ENCODE assay signal across 31 cellular contexts in the genomic region with DNA sequence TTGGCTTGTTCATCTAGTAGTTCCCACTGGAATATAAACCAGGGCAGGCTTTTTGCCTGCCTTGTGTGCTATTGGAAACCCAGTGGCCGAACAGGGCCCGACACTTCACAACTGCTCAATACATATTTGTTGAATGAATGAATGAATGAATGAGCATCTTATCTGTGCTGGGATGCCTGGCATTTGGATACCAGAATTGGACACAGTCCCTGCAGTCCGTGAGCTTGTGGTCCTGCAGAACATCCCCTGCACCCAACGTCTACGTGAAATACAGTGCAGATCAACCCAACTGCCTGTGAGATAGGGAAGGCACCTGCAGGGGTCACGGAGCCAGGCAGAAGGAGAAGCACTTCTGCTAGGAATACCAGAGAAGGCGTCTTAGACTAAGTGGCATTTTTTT. TPM values are rescaled to one million over a fixed set of nuclear protein-coding genes. Genes with fewer than 3 reads are reported as not detected.
"Had no signal": no experiment of that assay in that cellular context is flagged by ENCODE, and none has a peak within 500 bp of the region (broad histone marks: within the 10 kb centered on the region; RNA-seq: fewer than 3 reads in every experiment).

No MANE protein-coding gene starts in this region.

- H3K27ac Mint-ChIP-seq: mesothelial cell of epicardium; natural killer cell; nephron progenitor cell; neural progenitor cell; progenitor cell of endocrine pancreas; stimulated activated naive B cell treated with anti-CD40 and anti-IgM and Interleukin-4, amounts not matched to agents 10 μg/mL and 1 μg/mL and 100 μg/mL, for 72 hours had no signal

- H3K36me3 ChIP-seq: left lung, neural progenitor cell, neutrophil, ovary, right atrium auricular region, right lobe of liver, stomach, suprapubic skin, thoracic aorta, tibial artery, upper lobe of right lung had no signal

- H3K4me3 ChIP-seq: left lung, lung, neural progenitor cell, ovary, right atrium auricular region, right lobe of liver, smooth muscle cell, stomach, suprapubic skin, thoracic aorta, tibial artery, upper lobe of right lung had no signal

- H2AFZ ChIP-seq: neural progenitor cell had no signal

- H3K4me1 Mint-ChIP-seq: naive B cell; natural killer cell; stimulated activated naive B cell treated with anti-CD40 and anti-IgM and Interleukin-4, amounts not matched to agents 10 μg/mL and 1 μg/mL and 100 μg/mL, for 72 hours had no signal

- DNase-seq: hippocampal formation; kidney; left colon; left lung; mesendoderm; naive B cell; natural killer cell; nephron progenitor cell; occipital lobe; ovary; right lobe of liver; stimulated activated CD4-positive, alpha-beta T cell treated with anti-CD3 and anti-CD28 coated beads, Interleukin-2, amount 100 ng/mL, for 24 hours; stimulated activated CD4-positive, alpha-beta T cell treated with anti-CD3 and anti-CD28 coated beads, Interleukin-4, amount 100 ng/mL, for 1 hour; stimulated activated naive B cell treated with anti-CD40 and anti-IgM and Interleukin-4, amounts not matched to agents 10 μg/mL and 1 μg/mL and 100 μg/mL, for 72 hours; stimulated activated naive CD8-positive, alpha-beta T cell treated with anti-CD3 and anti-CD28 coated beads, Interleukin-15, Interleukin-2, amounts not matched to agents 100 U/mL and 50 U/mL, for 24 hours; stomach; tibial artery; trophoblast cell; upper lobe of right lung had no signal

- H3K9ac ChIP-seq: neural progenitor cell had no signal

- H3K9me3 Mint-ChIP-seq: mesothelial cell of epicardium; naive B cell; natural killer cell; nephron progenitor cell; neural progenitor cell; stimulated activated naive B cell treated with anti-CD40 and anti-IgM and Interleukin-4, amounts not matched to agents 10 μg/mL and 1 μg/mL and 100 μg/mL, for 72 hours had no signal

- H3K4me3 Mint-ChIP-seq: mesothelial cell of epicardium; naive B cell; natural killer cell; nephron progenitor cell; neural progenitor cell; stimulated activated naive B cell treated with anti-CD40 and anti-IgM and Interleukin-4, amounts not matched to agents 10 μg/mL and 1 μg/mL and 100 μg/mL, for 72 hours had no signal

- H3K36me3 Mint-ChIP-seq: mesothelial cell of epicardium; naive B cell; natural killer cell; neural progenitor cell; stimulated activated naive B cell treated with anti-CD40 and anti-IgM and Interleukin-4, amounts not matched to agents 10 μg/mL and 1 μg/mL and 100 μg/mL, for 72 hours had no signal

- FAIRE-seq: kidney, urothelium cell line had no signal

- H3K4me2 ChIP-seq: neural progenitor cell, smooth muscle cell had no signal

- H3K4me1 ChIP-seq: right lobe of liver had no signal

- H3K27ac ChIP-seq: left lung, neural progenitor cell, neutrophil, ovary, right atrium auricular region, right lobe of liver, suprapubic skin, thoracic aorta, tibial artery, upper lobe of right lung had no signal

- H3K27me3 ChIP-seq: left lung, neural progenitor cell, ovary, right atrium auricular region, right lobe of liver, stomach, suprapubic skin, tibial artery, upper lobe of right lung had no signal

- ATAC-seq: left colon; left lung; natural killer cell; right lobe of liver; stimulated activated naive B cell treated with anti-CD40 and anti-IgM and Interleukin-4, amounts not matched to agents 10 μg/mL and 1 μg/mL and 100 μg/mL, for 72 hours; stimulated activated naive CD8-positive, alpha-beta T cell treated with anti-CD3 and anti-CD28 coated beads, Interleukin-15, Interleukin-2, amounts not matched to agents 100 U/mL and 50 U/mL, for 24 hours; upper lobe of right lung had no signal

- H3K9me3 ChIP-seq: left lung, neutrophil, ovary, right atrium auricular region, right lobe of liver, stomach, suprapubic skin, thoracic aorta, tibial artery, upper lobe of right lung had no signal

RNA-seq across cellular contexts. Expression of gene COL15A1, which starts 30.0 kb away (rescaled TPM):
- total RNA-seq: mononuclear cell, progenitor cell of endocrine pancreas, pulmonary artery endothelial cell had no signal
